In genomic region chr21:34552324-34553198, GRCh38 we compare ENCODE assay signal across 1 cellular context.
TF ChIP-seq lines count a peak whose summit lies in the region.

No MANE protein-coding gene starts in this region.

TF ChIP-seq in WTC11, 78 proteins besides CTCF, POLR2A, EP300 and RAD21 (continued from another document):
- TF ChIP-seq ZNF512 (CRISPR knock-in tag; IDR thresholded peaks at IDR 0.05; ENCODE audit: borderline replicate concordance) = no peak
- no peak for TF ChIP-seq ESRRA (CRISPR knock-in tag; IDR thresholded peaks at IDR 0.05; ENCODE audit: borderline replicate concordance)
- TF ChIP-seq, protein P1, sequence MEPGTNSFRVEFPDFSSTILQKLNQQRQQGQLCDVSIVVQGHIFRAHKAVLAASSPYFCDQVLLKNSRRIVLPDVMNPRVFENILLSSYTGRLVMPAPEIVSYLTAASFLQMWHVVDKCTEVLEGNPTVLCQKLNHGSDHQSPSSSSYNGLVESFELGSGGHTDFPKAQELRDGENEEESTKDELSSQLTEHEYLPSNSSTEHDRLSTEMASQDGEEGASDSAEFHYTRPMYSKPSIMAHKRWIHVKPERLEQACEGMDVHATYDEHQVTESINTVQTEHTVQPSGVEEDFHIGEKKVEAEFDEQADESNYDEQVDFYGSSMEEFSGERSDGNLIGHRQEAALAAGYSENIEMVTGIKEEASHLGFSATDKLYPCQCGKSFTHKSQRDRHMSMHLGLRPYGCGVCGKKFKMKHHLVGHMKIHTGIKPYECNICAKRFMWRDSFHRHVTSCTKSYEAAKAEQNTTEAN (CRISPR knock-in tag; IDR thresholded peaks at IDR 0.05) = no peak
